In the genomic region with DNA sequence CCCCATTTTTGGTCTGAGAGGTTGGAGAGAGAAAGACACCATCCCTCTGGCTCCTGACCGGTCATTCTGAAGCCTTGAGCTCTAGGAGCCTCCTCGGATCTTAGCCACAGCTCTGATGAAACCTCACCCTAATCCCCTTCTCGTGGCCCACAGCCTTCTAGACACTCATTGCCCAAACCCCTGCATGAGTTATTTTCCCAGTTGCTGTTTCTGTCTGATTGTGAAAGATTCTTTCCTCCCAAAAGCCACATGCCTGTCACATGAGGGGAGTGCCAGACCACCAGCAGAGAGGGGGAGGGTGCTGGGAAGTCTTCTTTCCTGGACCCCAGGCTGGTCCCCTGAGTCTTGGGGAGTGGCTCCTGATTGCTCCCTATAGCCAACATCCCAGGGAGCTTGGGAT, we compare ENCODE assay signal across 8 cellular contexts. TPM values are rescaled to one million over a fixed set of nuclear protein-coding genes. Genes with fewer than 3 reads are reported as not detected.
DNase-seq lines count a peak whose midpoint lies in the region; ATAC-seq and TF ChIP-seq lines count a peak whose summit lies in the region.

No MANE protein-coding gene starts in this region.

- H3K36me3 ChIP-seq in testis (ENCODE audit: low read depth, missing control alignments), result no peaks in the 10 kb centered on the region

- H3K9me3 ChIP-seq in testis, result no peaks in the 10 kb centered on the region

- peak overlapping the region; percentile 55 to 71 for H3K27ac ChIP-seq in testis

- peaks cover 18% of the 10 kb centered on the region for H3K4me1 ChIP-seq in testis

- ATAC-seq in left ventricle myocardium superior, result peak; percentile 48

- peaks cover 3% of the 10 kb centered on the region for H3K27me3 Mint-ChIP-seq in activated CD4-positive, alpha-beta memory T cell treated with anti-CD3 and anti-CD28 coated beads, Interleukin-2, amount 10 ng/mL, durations not matched to agents 7 days and 5 days
- no peaks in the 10 kb centered on the region for H3K27me3 Mint-ChIP-seq in activated CD4-positive, alpha-beta memory T cell treated with anti-CD3 and anti-CD28 coated beads for 36 hours

- H3K36me3 Mint-ChIP-seq in activated CD4-positive, alpha-beta memory T cell treated with anti-CD3 and anti-CD28 coated beads, Interleukin-2, amount 10 ng/mL, durations not matched to agents 7 days and 5 days (ENCODE audit: low read depth), result no peaks in the 10 kb centered on the region
- no peaks in the 10 kb centered on the region for H3K36me3 Mint-ChIP-seq in activated CD4-positive, alpha-beta memory T cell treated with anti-CD3 and anti-CD28 coated beads for 36 hours

- 67 to 83% methylated on average over 3 of the region's 3 CpGs for WGBS in testis, 2 donors

- TF ChIP-seq POLR2A in testis (IDR thresholded peaks at IDR 0.05), result no peak

- H3K4me3 Mint-ChIP-seq in activated CD4-positive, alpha-beta memory T cell treated with anti-CD3 and anti-CD28 coated beads, Interleukin-2, amount 10 ng/mL, durations not matched to agents 7 days and 5 days, result no peak overlapping the region
- no peak overlapping the region for H3K4me3 Mint-ChIP-seq in activated CD4-positive, alpha-beta memory T cell treated with anti-CD3 and anti-CD28 coated beads for 36 hours

- H3K27ac Mint-ChIP-seq in activated CD4-positive, alpha-beta memory T cell treated with anti-CD3 and anti-CD28 coated beads, Interleukin-2, amount 10 ng/mL, durations not matched to agents 7 days and 5 days, result peak overlapping the region; percentile 82
- H3K27ac Mint-ChIP-seq in activated CD4-positive, alpha-beta memory T cell treated with anti-CD3 and anti-CD28 coated beads for 36 hours, result no peak overlapping the region

- intact Hi-C loops in activated CD4-positive, alpha-beta memory T cell treated with anti-CD3 and anti-CD28 coated beads for 36 hours (cut with micrococcal nuclease), result no loop called here
- intact Hi-C loops in left ventricle myocardium superior (cut with micrococcal nuclease), result no loop called here
- intact Hi-C loops in testis (cut with DNase I; ENCODE audit: low total_unique reads), result no loop called here

- DNase-seq in activated CD4-positive, alpha-beta memory T cell treated with anti-CD3 and anti-CD28 coated beads, Interleukin-2, amount 10 ng/mL, durations not matched to agents 7 days and 5 days, result no peak
- DNase-seq in activated CD4-positive, alpha-beta memory T cell treated with anti-CD3 and anti-CD28 coated beads for 36 hours, result no peak
- peak; percentile 50 for DNase-seq in SKM-1 (lab: John Stamatoyannopoulos, UW; ENCODE audit: unreplicated experiment)
- peak; percentile 26 for DNase-seq in left ventricle myocardium superior
- peak; percentile 65 for DNase-seq in testis
- no peak for DNase-seq in COLO829 (ENCODE audit: low spot score)
- DNase-seq in NCI-H2029 treated with DMSO at 0.1 percent for 48 hours (lab: John Stamatoyannopoulos, UW), result no peak
- no peak for DNase-seq in NCI-H2107 (lab: John Stamatoyannopoulos, UW)

- H3K4me1 Mint-ChIP-seq in activated CD4-positive, alpha-beta memory T cell treated with anti-CD3 and anti-CD28 coated beads, Interleukin-2, amount 10 ng/mL, durations not matched to agents 7 days and 5 days, result peaks cover 56% of the 10 kb centered on the region
- H3K4me1 Mint-ChIP-seq in activated CD4-positive, alpha-beta memory T cell treated with anti-CD3 and anti-CD28 coated beads for 36 hours (ENCODE audit: low read depth), result peaks cover 31% of the 10 kb centered on the region

- no peak for TF ChIP-seq CTCF in testis (IDR thresholded peaks at IDR 0.05)

- POLR2A ChIA-PET in activated CD4-positive, alpha-beta memory T cell treated with anti-CD3 and anti-CD28 coated beads, Interleukin-2, amount 10 ng/mL, durations not matched to agents 7 days and 5 days (lab: Charles Lee), result interaction anchor here (0.9 to 1.7 kb wide), 8 partner anchors 8 to 97 kb away, joined by 3 to 6 read pairs (median 4); no protein-coding TSS in a partner anchor
- POLR2A ChIA-PET in activated CD4-positive, alpha-beta memory T cell treated with anti-CD3 and anti-CD28 coated beads for 36 hours (lab: Charles Lee), result no interaction called here

- no peak overlapping the region for H3K4me3 ChIP-seq in testis

- H3K27me3 ChIP-seq in testis, result no peaks in the 10 kb centered on the region

- CTCF ChIA-PET in activated CD4-positive, alpha-beta memory T cell treated with anti-CD3 and anti-CD28 coated beads, Interleukin-2, amount 10 ng/mL, durations not matched to agents 7 days and 5 days (lab: Charles Lee), result interaction anchor here (0.7 to 6.7 kb wide), 8 partner anchors 9 to 757 kb away, joined by 3 to 74 read pairs (median 4); no protein-coding TSS in a partner anchor
- CTCF ChIA-PET in activated CD4-positive, alpha-beta memory T cell treated with anti-CD3 and anti-CD28 coated beads for 36 hours (lab: Charles Lee), result interaction anchor here (0.8 to 3.5 kb wide), 5 partner anchors 10 to 141 kb away, joined by 3 to 29 read pairs (median 6); no protein-coding TSS in a partner anchor

- H3K9me3 Mint-ChIP-seq in activated CD4-positive, alpha-beta memory T cell treated with anti-CD3 and anti-CD28 coated beads, Interleukin-2, amount 10 ng/mL, durations not matched to agents 7 days and 5 days, result no peaks in the 10 kb centered on the region
- H3K9me3 Mint-ChIP-seq in activated CD4-positive, alpha-beta memory T cell treated with anti-CD3 and anti-CD28 coated beads for 36 hours, result no peaks in the 10 kb centered on the region

RNA-seq across cellular contexts. Expression of gene ABR, which starts 17.6 kb away (rescaled TPM):
- 100 to 1,000 TPM; 144 to 145 TPM for total RNA-seq in activated CD4-positive, alpha-beta memory T cell treated with anti-CD3 and anti-CD28 coated beads, Interleukin-2, amount 10 ng/mL, durations not matched to agents 7 days and 5 days
- total RNA-seq in activated CD4-positive, alpha-beta memory T cell treated with anti-CD3 and anti-CD28 coated beads for 36 hours, result 10 to 100 TPM; 50.3 to 54.5 TPM
- total RNA-seq in left ventricle myocardium superior (167 TPM), testis (10 to 100 TPM; 42.1 to 52.7 TPM)
- polyA plus RNA-seq in testis (ENCODE audit: insufficient read depth, low read depth, low replicate concordance), result 30.6 TPM

Comparison
In these comparisons a context has a peak if more than half of its experiments do, and no peak if none do; other contexts are left out.
1. DNase-seq: peak in SKM-1 (single experiment), left ventricle myocardium superior (single experiment) and testis (single experiment); none in activated CD4-positive, alpha-beta memory T cell treated with anti-CD3 and anti-CD28 coated beads, Interleukin-2, amount 10 ng/mL, durations not matched to agents 7 days and 5 days (single experiment), activated CD4-positive, alpha-beta memory T cell treated with anti-CD3 and anti-CD28 coated beads for 36 hours (single experiment), COLO829 (single experiment), NCI-H2029 treated with DMSO at 0.1 percent for 48 hours (single experiment) and NCI-H2107 (single experiment).